In the genomic region with DNA sequence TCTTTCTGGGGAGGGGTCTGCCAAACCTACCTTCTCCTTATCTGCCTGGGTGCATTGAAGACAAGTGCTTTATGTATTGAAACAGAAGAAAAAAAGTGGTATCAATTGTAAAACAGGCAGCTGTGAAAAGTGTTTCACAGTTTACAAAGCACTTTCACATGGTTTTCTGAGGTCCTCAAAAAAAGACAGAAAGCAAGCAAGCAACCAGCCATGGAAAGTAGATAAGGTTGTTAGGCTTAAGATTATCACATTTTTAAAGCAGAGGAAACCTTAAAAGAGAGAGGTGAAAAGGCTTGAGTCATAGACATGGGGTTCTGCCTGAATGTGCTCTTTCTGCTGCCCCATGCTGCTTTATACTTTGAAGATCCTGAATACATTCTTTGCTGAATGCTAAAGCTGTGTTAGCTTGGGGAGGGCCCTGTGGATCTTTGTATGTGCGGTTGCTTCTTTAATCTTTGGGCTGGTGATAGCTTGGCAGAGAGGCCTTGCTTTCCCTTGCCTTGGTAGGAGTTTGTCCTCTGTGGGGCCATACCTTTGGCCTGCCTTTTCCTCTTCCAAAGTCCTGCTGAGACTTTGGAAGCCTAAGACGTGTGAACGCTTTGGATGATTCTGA, we compare ENCODE assay signal across 8 cellular contexts. TPM values are rescaled to one million over a fixed set of nuclear protein-coding genes. Genes with fewer than 3 reads are reported as not detected.
DNase-seq lines count a peak whose midpoint lies in the region; ATAC-seq and TF ChIP-seq lines count a peak whose summit lies in the region.

No MANE protein-coding gene starts in this region.

- TF ChIP-seq CTCF in WI38 (IDR thresholded peaks at IDR 0.05; ENCODE audit: low read depth, low read length) (no peak), foreskin fibroblast (IDR thresholded peaks at IDR 0.05; ENCODE audit: low read depth, low read length) (no peak), smooth muscle cell (IDR thresholded peaks at IDR 0.05; ENCODE audit: borderline replicate concordance, insufficient read depth, poor library complexity, severe bottlenecking) (no peak)

- H3F3A ChIP-seq in smooth muscle cell (ENCODE audit: low read depth): peaks cover 17% of the 10 kb centered on the region

- peak overlapping the region; percentile 92 for H3K27ac ChIP-seq in smooth muscle cell (ENCODE audit: low read depth)

- H4K20me1 ChIP-seq in smooth muscle cell (ENCODE audit: low read depth): peaks cover 59% of the 10 kb centered on the region

- no peaks in the 10 kb centered on the region for H3K9me3 ChIP-seq in smooth muscle cell (replicated peaks; ENCODE audit: low read depth)

- peak overlapping the region; percentile 69 for H3K9ac ChIP-seq in smooth muscle cell (ENCODE audit: low read depth)

- peaks cover 61% of the 10 kb centered on the region for H3K4me1 ChIP-seq in smooth muscle cell (ENCODE audit: low read depth)

- no peak overlapping the region for H2AFZ ChIP-seq in smooth muscle cell (ENCODE audit: low read depth)

- 15% methylated on average over 3 of the region's 3 CpGs for WGBS in smooth muscle cell (ENCODE audit: low lambda C conversion rate)

- H3K79me2 ChIP-seq in smooth muscle cell (ENCODE audit: low read depth): peaks cover 58% of the 10 kb centered on the region

- no peaks in the 10 kb centered on the region for H3K27me3 ChIP-seq in smooth muscle cell (ENCODE audit: low read depth)

- ATAC-seq in HG03439 (IDR thresholded peaks at IDR 0.05; ENCODE audit: unreplicated experiment) (no peak), GM19395 (IDR thresholded peaks at IDR 0.05; ENCODE audit: unreplicated experiment) (no peak), GM19397 (IDR thresholded peaks at IDR 0.05; ENCODE audit: unreplicated experiment) (no peak)

- H3K36me3 ChIP-seq in smooth muscle cell (ENCODE audit: low read depth): no peaks in the 10 kb centered on the region

- H3K4me3 ChIP-seq in WI38 (ENCODE audit: low read depth, low read length) (peak overlapping the region; percentile 100), foreskin fibroblast (ENCODE audit: low read depth in 1 of 2, low read length in 2 of 2) (peak overlapping the region; percentile 91 to 92), smooth muscle cell (peak overlapping the region; percentile 80)

- H3K4me2 ChIP-seq in smooth muscle cell: peak overlapping the region; percentile 92

- DNase-seq in HCEC 1CT: peak; percentile 30
- DNase-seq in foreskin fibroblast: peak in 1 of 2 donors; percentile 43
- DNase-seq in smooth muscle cell (lab: John Stamatoyannopoulos, UW; ENCODE audit: unreplicated experiment): no peak
- no peak for DNase-seq in GM19240 (ENCODE audit: insufficient read length, low spot score)

RNA-seq across cellular contexts. Expression of a gene that starts 2.6 kb away (rescaled TPM):
- total RNA-seq in smooth muscle cell: 21.9 and 25.9 TPM in 2 replicates
- polyA plus RNA-seq in smooth muscle cell: 20.2 and 27.7 TPM in 2 replicates
